Comparison of ENCODE assay signal across 21 cellular contexts in the genomic region with DNA sequence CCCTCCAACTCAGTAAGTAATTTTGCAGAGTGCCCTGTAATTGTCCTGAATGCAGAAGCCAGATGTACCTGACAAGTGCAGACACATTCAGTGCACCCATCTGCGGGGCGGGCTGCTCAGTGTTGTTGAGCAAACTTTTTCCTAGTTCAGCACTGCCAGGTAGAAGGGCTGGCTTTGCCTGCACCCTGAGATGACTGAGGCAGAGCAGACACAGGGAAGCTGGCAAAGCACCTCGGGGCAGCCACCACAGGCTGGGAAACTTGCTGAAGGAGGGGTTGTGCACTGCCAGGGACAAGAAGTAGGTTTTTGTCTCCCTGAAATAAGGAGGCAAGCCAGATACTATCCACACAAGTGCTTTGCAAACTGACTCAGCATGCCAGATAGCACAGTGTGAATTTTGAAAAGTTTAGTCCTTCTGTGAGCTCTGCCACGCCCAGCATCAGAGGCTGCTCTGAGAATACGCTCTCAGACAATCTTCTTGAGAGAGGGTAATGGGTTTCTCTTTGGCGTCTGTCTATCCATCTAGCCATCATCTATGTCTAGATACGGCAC.
A peak's percentile ranks its signal among the peaks of the same experiment; 100 is the strongest.
DNase-seq lines count a peak whose midpoint lies in the region; ATAC-seq, FAIRE-seq and TF ChIP-seq lines count a peak whose summit lies in the region.
"Had no signal": no experiment of that assay in that cellular context is flagged by ENCODE, and none has a peak within 500 bp of the region (broad histone marks: within the 10 kb centered on the region; RNA-seq: fewer than 3 reads in every experiment).

No MANE protein-coding gene starts in this region.

- H3K9me3 ChIP-seq in breast epithelium (no peaks in the 10 kb centered on the region), colonic mucosa (no peaks in the 10 kb centered on the region), mucosa of descending colon (no peaks in the 10 kb centered on the region)
- H3K9me3 ChIP-seq: heart left ventricle, SJSA1 had no signal

- intact Hi-C loops in breast epithelium (cut with DNase I; ENCODE audit: low total_unique reads) (no loop called here), MCF 10A (cut with micrococcal nuclease) (no loop called here), colonic mucosa (cut with DNase I) (no loop called here), mucosa of descending colon (cut with DNase I, micrococcal nuclease) (no loop called here)

- no peaks in the 10 kb centered on the region for H3K27me3 Mint-ChIP-seq in MCF 10A (ENCODE audit: insufficient read depth, unreplicated experiment)

- no peak for DNase-seq in breast epithelium (ENCODE audit: low spot score in 2 of 2)
- DNase-seq in MCF 10A (ENCODE audit: unreplicated experiment): no peak
- DNase-seq in colonic mucosa: no peak
- no peak for DNase-seq in mucosa of descending colon
- no peak for DNase-seq in urothelium cell line (ENCODE audit: low spot score)
- no peak for DNase-seq in stimulated activated effector memory CD8-positive, alpha-beta T cell treated with anti-CD3 and anti-CD28 coated beads, Interleukin-12 subunit alpha, Interleukin-12 subunit beta, amount 100 ng/mL, for 72 hours (ENCODE audit: low spot score in 2 of 2)
- DNase-seq in SIG-M5 (lab: John Stamatoyannopoulos, UW): no peak
- DNase-seq: activated CD8-positive, alpha-beta T cell treated with anti-CD3 and anti-CD28 coated beads for 36 hours; activated naive CD4-positive, alpha-beta T cell treated with anti-CD3 and anti-CD28 coated beads for 36 hours; activated T-cell treated with anti-CD3 and anti-CD28 coated beads, Interleukin-2, amount 50 U/mL, for 1 hour; central memory CD4-positive, alpha-beta T cell; effector memory CD4-positive, alpha-beta T cell; heart left ventricle; naive thymus-derived CD4-positive, alpha-beta T cell; NCI-H1930; stimulated activated CD4-positive, alpha-beta T cell treated with anti-CD3 and anti-CD28 coated beads, Interleukin-2, amount 100 ng/mL, for 24 hours; stimulated activated naive CD8-positive, alpha-beta T cell treated with anti-CD3 and anti-CD28 coated beads, Interleukin-15, amount 100 ng/mL, for 72 hours; T-helper 2 cell had no signal

- ATAC-seq in mucosa of descending colon (peak; percentile 2), HG03159 (IDR thresholded peaks at IDR 0.05; ENCODE audit: unreplicated experiment) (no peak)
- ATAC-seq in stimulated activated effector memory CD8-positive, alpha-beta T cell treated with anti-CD3 and anti-CD28 coated beads, Interleukin-12 subunit alpha, Interleukin-12 subunit beta, amount 100 ng/mL, for 72 hours: no peak
- ATAC-seq: activated CD8-positive, alpha-beta T cell treated with anti-CD3 and anti-CD28 coated beads for 36 hours; naive thymus-derived CD4-positive, alpha-beta T cell; stimulated activated naive CD8-positive, alpha-beta T cell treated with anti-CD3 and anti-CD28 coated beads, Interleukin-15, amount 100 ng/mL, for 72 hours had no signal

- H3K36me3 Mint-ChIP-seq in MCF 10A (ENCODE audit: insufficient read depth, unreplicated experiment): no peaks in the 10 kb centered on the region
- H3K36me3 Mint-ChIP-seq in stimulated activated effector memory CD8-positive, alpha-beta T cell treated with anti-CD3 and anti-CD28 coated beads, Interleukin-12 subunit alpha, Interleukin-12 subunit beta, amount 100 ng/mL, for 72 hours: no peaks in the 10 kb centered on the region
- H3K36me3 Mint-ChIP-seq: naive thymus-derived CD4-positive, alpha-beta T cell had no signal

- H3K27me3 ChIP-seq in breast epithelium (no peaks in the 10 kb centered on the region), colonic mucosa (no peaks in the 10 kb centered on the region)
- H3K27me3 ChIP-seq: SJSA1 had no signal

- BruUV-seq in MCF 10A (replicated peaks; lab: Mats Ljungman, UMichigan): no TSS peak

- POLR2A ChIA-PET in MCF 10A (lab: Yijun Ruan, JAX): interaction anchor here (0.6 to 0.7 kb wide), 2 partner anchors 19 to 57 kb away, joined by 3 read pairs; no protein-coding TSS in a partner anchor

- peaks cover 8% of the 10 kb centered on the region for H3K4me1 Mint-ChIP-seq in MCF 10A (ENCODE audit: insufficient read depth, unreplicated experiment)
- H3K4me1 Mint-ChIP-seq in stimulated activated effector memory CD8-positive, alpha-beta T cell treated with anti-CD3 and anti-CD28 coated beads, Interleukin-12 subunit alpha, Interleukin-12 subunit beta, amount 100 ng/mL, for 72 hours: no peaks in the 10 kb centered on the region
- H3K4me1 Mint-ChIP-seq: naive thymus-derived CD4-positive, alpha-beta T cell; stimulated activated naive CD8-positive, alpha-beta T cell treated with anti-CD3 and anti-CD28 coated beads, Interleukin-15, amount 100 ng/mL, for 72 hours had no signal

- no peak overlapping the region for H3K4me3 Mint-ChIP-seq in MCF 10A (ENCODE audit: unreplicated experiment)
- no peak overlapping the region for H3K4me3 Mint-ChIP-seq in stimulated activated effector memory CD8-positive, alpha-beta T cell treated with anti-CD3 and anti-CD28 coated beads, Interleukin-12 subunit alpha, Interleukin-12 subunit beta, amount 100 ng/mL, for 72 hours
- H3K4me3 Mint-ChIP-seq: activated CD8-positive, alpha-beta T cell treated with anti-CD3 and anti-CD28 coated beads for 36 hours; activated naive CD4-positive, alpha-beta T cell treated with anti-CD3 and anti-CD28 coated beads for 36 hours; naive thymus-derived CD4-positive, alpha-beta T cell; stimulated activated naive CD8-positive, alpha-beta T cell treated with anti-CD3 and anti-CD28 coated beads, Interleukin-15, amount 100 ng/mL, for 72 hours had no signal

- H3K27ac ChIP-seq in breast epithelium (peak overlapping the region; percentile 12 to 26), colonic mucosa (peak overlapping the region; percentile 87)
- H3K27ac ChIP-seq: heart left ventricle, SJSA1 had no signal

- FAIRE-seq in urothelium cell line (lab: Jason Lieb, UNC): peak; percentile 20

- no peak overlapping the region for H3K27ac Mint-ChIP-seq in MCF 10A (ENCODE audit: low read depth, unreplicated experiment)
- H3K27ac Mint-ChIP-seq in stimulated activated effector memory CD8-positive, alpha-beta T cell treated with anti-CD3 and anti-CD28 coated beads, Interleukin-12 subunit alpha, Interleukin-12 subunit beta, amount 100 ng/mL, for 72 hours: no peak overlapping the region
- H3K27ac Mint-ChIP-seq: activated CD8-positive, alpha-beta T cell treated with anti-CD3 and anti-CD28 coated beads for 36 hours; activated naive CD4-positive, alpha-beta T cell treated with anti-CD3 and anti-CD28 coated beads for 36 hours; naive thymus-derived CD4-positive, alpha-beta T cell; stimulated activated naive CD8-positive, alpha-beta T cell treated with anti-CD3 and anti-CD28 coated beads, Interleukin-15, amount 100 ng/mL, for 72 hours had no signal

- peak overlapping the region; percentile 30 to 67 for H3K9ac ChIP-seq in colonic mucosa (ENCODE audit: low read depth in 2 of 2, low read length in 2 of 2)

- H3K9me3 Mint-ChIP-seq in MCF 10A (ENCODE audit: unreplicated experiment): no peaks in the 10 kb centered on the region
- H3K9me3 Mint-ChIP-seq in stimulated activated effector memory CD8-positive, alpha-beta T cell treated with anti-CD3 and anti-CD28 coated beads, Interleukin-12 subunit alpha, Interleukin-12 subunit beta, amount 100 ng/mL, for 72 hours: no peaks in the 10 kb centered on the region
- H3K9me3 Mint-ChIP-seq: activated CD8-positive, alpha-beta T cell treated with anti-CD3 and anti-CD28 coated beads for 36 hours; activated naive CD4-positive, alpha-beta T cell treated with anti-CD3 and anti-CD28 coated beads for 36 hours; naive thymus-derived CD4-positive, alpha-beta T cell; stimulated activated naive CD8-positive, alpha-beta T cell treated with anti-CD3 and anti-CD28 coated beads, Interleukin-15, amount 100 ng/mL, for 72 hours had no signal

- H3K36me3 ChIP-seq in breast epithelium (no peaks in the 10 kb centered on the region), colonic mucosa (no peaks in the 10 kb centered on the region), mucosa of descending colon (ENCODE audit: low read depth) (no peaks in the 10 kb centered on the region)
- H3K36me3 ChIP-seq: heart left ventricle, SJSA1 had no signal

- TF ChIP-seq POLR2A in breast epithelium (IDR thresholded peaks at IDR 0.05): no peak

- CTCF ChIA-PET in MCF 10A (lab: Yijun Ruan, JAX): no interaction called here

- H3K4me3 ChIP-seq in breast epithelium: no peak overlapping the region
- H3K4me3 ChIP-seq in colonic mucosa: no peak overlapping the region
- H3K4me3 ChIP-seq in mucosa of descending colon: no peak overlapping the region
- H3K4me3 ChIP-seq: heart left ventricle, lung, SJSA1 had no signal

- H3K4me1 ChIP-seq in breast epithelium (no peaks in the 10 kb centered on the region), colonic mucosa (peaks cover 24% of the 10 kb centered on the region), mucosa of descending colon (ENCODE audit: low read depth) (peaks cover 39% of the 10 kb centered on the region)
- H3K4me1 ChIP-seq: SJSA1 had no signal

- no peak for TF ChIP-seq CTCF in breast epithelium (IDR thresholded peaks at IDR 0.05)
- TF ChIP-seq CTCF in MCF 10A (IDR thresholded peaks at IDR 0.05; ENCODE audit: unreplicated experiment): no peak
- no peak for TF ChIP-seq CTCF in colonic mucosa (IDR thresholded peaks at IDR 0.05)
- no peak for TF ChIP-seq CTCF in mucosa of descending colon (IDR thresholded peaks at IDR 0.05)
